ENCODE assay signal across 25 cellular contexts in the genomic region with DNA sequence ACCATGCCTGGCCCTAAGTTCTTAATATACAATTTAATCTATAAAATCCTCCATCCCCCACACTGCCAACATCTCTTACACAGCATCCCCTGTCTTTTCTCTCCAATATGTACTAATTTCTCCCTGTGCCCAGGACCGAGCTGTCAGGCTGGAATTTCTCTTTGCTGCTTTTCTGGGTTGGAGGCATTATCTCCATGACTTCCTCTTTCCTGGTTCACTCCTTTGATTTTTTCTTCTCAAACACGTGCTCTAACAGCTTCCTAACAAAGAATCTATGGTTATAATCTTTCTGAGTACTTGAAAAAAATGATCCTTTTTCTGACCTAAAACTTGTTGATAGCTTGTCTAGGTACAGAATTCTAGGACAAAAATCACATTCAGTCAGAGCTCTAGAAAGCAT.
"Had no signal": no experiment of that assay in that cellular context is flagged by ENCODE, and none has a peak within 500 bp of the region (broad histone marks: within the 10 kb centered on the region; RNA-seq: fewer than 3 reads in every experiment).

No MANE protein-coding gene starts in this region.

- H3K36me3 Mint-ChIP-seq: immature natural killer cell; naive thymus-derived CD8-positive, alpha-beta T cell; stimulated activated naive B cell treated with anti-CD40 and anti-IgM and Interleukin-4, amounts not matched to agents 10 μg/mL and 1 μg/mL and 100 μg/mL, for 72 hours had no signal

- H3K4me1 ChIP-seq: psoas muscle, spleen, upper lobe of right lung, uterus had no signal

- FAIRE-seq: frontal cortex, keratinocyte had no signal

- H3K9me3 Mint-ChIP-seq: naive thymus-derived CD8-positive, alpha-beta T cell; nephron progenitor cell; stimulated activated naive B cell treated with anti-CD40 and anti-IgM and Interleukin-4, amounts not matched to agents 10 μg/mL and 1 μg/mL and 100 μg/mL, for 72 hours; stimulated activated naive CD8-positive, alpha-beta T cell treated with anti-CD3 and anti-CD28 coated beads, Interleukin-15, amount 100 ng/mL, for 72 hours had no signal

- H3K27ac Mint-ChIP-seq: immature natural killer cell; naive thymus-derived CD8-positive, alpha-beta T cell; nephron progenitor cell; stimulated activated naive B cell treated with anti-CD40 and anti-IgM and Interleukin-4, amounts not matched to agents 10 μg/mL and 1 μg/mL and 100 μg/mL, for 72 hours; stimulated activated naive CD8-positive, alpha-beta T cell treated with anti-CD3 and anti-CD28 coated beads, Interleukin-15, amount 100 ng/mL, for 72 hours had no signal

- H3K27ac ChIP-seq: coronary artery, lower lobe of right lung, ovary, psoas muscle, skin epidermis, spleen, suprapubic skin, transverse colon, upper lobe of right lung, uterus had no signal

- H3K27me3 ChIP-seq: ovary, suprapubic skin, transverse colon, upper lobe of right lung, uterus had no signal

- H3K9me3 ChIP-seq: lower lobe of right lung, ovary, psoas muscle, spleen, suprapubic skin, transverse colon, upper lobe of right lung, uterus had no signal

- H3K4me3 ChIP-seq: coronary artery, lower lobe of right lung, ovary, psoas muscle, skin epidermis, spleen, suprapubic skin, transverse colon, upper lobe of right lung, uterus had no signal

- ATAC-seq: left ventricle myocardium superior; lower lobe of right lung; naive thymus-derived CD8-positive, alpha-beta T cell; psoas muscle; right cardiac atrium; stimulated activated naive B cell treated with anti-CD40 and anti-IgM and Interleukin-4, amounts not matched to agents 10 μg/mL and 1 μg/mL and 100 μg/mL, for 72 hours; stimulated activated naive CD8-positive, alpha-beta T cell treated with anti-CD3 and anti-CD28 coated beads, Interleukin-15, amount 100 ng/mL, for 72 hours; upper lobe of right lung had no signal

- H3K4me3 Mint-ChIP-seq: naive thymus-derived CD8-positive, alpha-beta T cell; nephron progenitor cell; stimulated activated naive B cell treated with anti-CD40 and anti-IgM and Interleukin-4, amounts not matched to agents 10 μg/mL and 1 μg/mL and 100 μg/mL, for 72 hours; stimulated activated naive CD8-positive, alpha-beta T cell treated with anti-CD3 and anti-CD28 coated beads, Interleukin-15, amount 100 ng/mL, for 72 hours had no signal

- DNase-seq: dermis blood vessel endothelial cell; effector memory CD4-positive, alpha-beta T cell; erythroblast; hypothalamus; immature natural killer cell; left ventricle myocardium superior; lower lobe of right lung; naive thymus-derived CD8-positive, alpha-beta T cell; nephron progenitor cell; nucleus accumbens; ovary; posterior cingulate gyrus; psoas muscle; right cardiac atrium; spleen; stimulated activated naive B cell treated with anti-CD40 and anti-IgM and Interleukin-4, amounts not matched to agents 10 μg/mL and 1 μg/mL and 100 μg/mL, for 72 hours; stimulated activated naive CD8-positive, alpha-beta T cell treated with anti-CD3 and anti-CD28 coated beads, Interleukin-15, amount 100 ng/mL, for 72 hours; transverse colon; upper lobe of right lung; uterus had no signal

- H3K36me3 ChIP-seq: lower lobe of right lung, ovary, spleen, suprapubic skin, transverse colon, upper lobe of right lung, uterus had no signal
